14 cellular contexts compared by ENCODE assay signal in genomic region chr9:113600871-113601545, GRCh38.
A peak's percentile ranks its signal among the peaks of the same experiment; 100 is the strongest.
DNase-seq lines count a peak whose midpoint lies in the region; ATAC-seq and TF ChIP-seq lines count a peak whose summit lies in the region.
"Had no signal": no experiment of that assay in that cellular context is flagged by ENCODE, and none has a peak within 500 bp of the region (broad histone marks: within the 10 kb centered on the region; RNA-seq: fewer than 3 reads in every experiment).

No MANE protein-coding gene starts in this region.

- peak overlapping the region; percentile 12 for H3K4me2 ChIP-seq in skeletal muscle satellite cell (ENCODE audit: low read length)

- peaks cover 3% of the 10 kb centered on the region for H3K4me1 ChIP-seq in endodermal cell (ENCODE audit: control insufficient read depth, insufficient read depth, low read length)
- peaks cover 70% of the 10 kb centered on the region for H3K4me1 ChIP-seq in skeletal muscle satellite cell (ENCODE audit: control insufficient read depth, insufficient read depth, low read length)

- DNase-seq in activated CD4-positive, alpha-beta T cell treated with anti-CD3 and anti-CD28 coated beads for 36 hours = no peak
- no peak for DNase-seq in activated CD4-positive, alpha-beta T cell treated with anti-CD3 and anti-CD28 coated beads, Interleukin-2, amount 50 U/mL, for 48 hours
- peak; percentile 82 for DNase-seq in NCI-H2171 treated with DMSO at 0.1 percent for 48 hours (lab: John Stamatoyannopoulos, UW)
- peak; percentile 53 for DNase-seq in endodermal cell
- DNase-seq in stimulated activated CD4-positive, alpha-beta T cell treated with anti-CD3 and anti-CD28 coated beads, Interleukin-12 subunit alpha, Interleukin-12 subunit beta, amount 100 ng/mL, for 4 hours = no peak
- DNase-seq in SW480 (ENCODE audit: low spot score) = no peak
- DNase-seq in stimulated activated CD4-positive, alpha-beta T cell treated with anti-CD3 and anti-CD28 coated beads, Interleukin-4, amount 100 ng/mL, for 4 hours = no peak
- DNase-seq: activated CD4-positive, CD25-positive, alpha-beta regulatory T cell treated with anti-CD3 and anti-CD28 coated beads, Interleukin-2, amount 50 U/mL, for 72 hours; activated T-cell treated with anti-CD3 and anti-CD28 coated beads, Interleukin-2, amount 50 U/mL, for 1 hour; HCEC 1CT; islet precursor cell; SW 1271 had no signal

- intact Hi-C loops in activated CD4-positive, alpha-beta T cell treated with anti-CD3 and anti-CD28 coated beads for 36 hours (cut with DNase I, micrococcal nuclease) = no loop called here

- H3K36me3 ChIP-seq in endodermal cell (ENCODE audit: control insufficient read depth, insufficient read depth, low read length) = peaks cover 7% of the 10 kb centered on the region
- peaks cover 19% of the 10 kb centered on the region for H3K36me3 ChIP-seq in skeletal muscle satellite cell (ENCODE audit: insufficient read depth, low read length)

- no peak for TF ChIP-seq CTCF in endodermal cell (conservative IDR thresholded peaks at IDR 0.05)

- H3K9me3 ChIP-seq in endodermal cell (ENCODE audit: control insufficient read depth, low read length) (no peaks in the 10 kb centered on the region), skeletal muscle satellite cell (replicated peaks; ENCODE audit: low read length) (no peaks in the 10 kb centered on the region)
- H3K9me3 ChIP-seq: suprapubic skin had no signal

- WGBS in endodermal cell (ENCODE audit: insufficient coverage in 1 of 2, insufficient read length in 1 of 2), 2 experiments = 79 to 86% methylated on average over 3 to 5 of the region's 5 CpGs

- no peak overlapping the region for H3K4me3 ChIP-seq in endodermal cell (ENCODE audit: low read length)
- no peak overlapping the region for H3K4me3 ChIP-seq in skeletal muscle satellite cell (ENCODE audit: low read length)
- H3K4me3 ChIP-seq: suprapubic skin had no signal

- ATAC-seq in activated CD4-positive, alpha-beta T cell treated with anti-CD3 and anti-CD28 coated beads for 36 hours = no peak

- H3K4me3 Mint-ChIP-seq in activated CD4-positive, alpha-beta T cell treated with anti-CD3 and anti-CD28 coated beads for 36 hours = no peak overlapping the region
- H3K4me3 Mint-ChIP-seq in endodermal cell = no peak overlapping the region

- H3K27me3 ChIP-seq in endodermal cell (ENCODE audit: control insufficient read depth, insufficient read depth, low read length, poor library complexity, severe bottlenecking) = no peaks in the 10 kb centered on the region
- H3K27me3 ChIP-seq in skeletal muscle satellite cell (ENCODE audit: control insufficient read depth, insufficient read depth, low read length) = no peaks in the 10 kb centered on the region
- H3K27me3 ChIP-seq: suprapubic skin had no signal

- peaks cover 10% of the 10 kb centered on the region for H3K36me3 Mint-ChIP-seq in activated CD4-positive, alpha-beta T cell treated with anti-CD3 and anti-CD28 coated beads for 36 hours (ENCODE audit: low read depth)
- peaks cover 9% of the 10 kb centered on the region for H3K36me3 Mint-ChIP-seq in endodermal cell (ENCODE audit: low read depth)

- POLR2A ChIA-PET in activated CD4-positive, alpha-beta T cell treated with anti-CD3 and anti-CD28 coated beads for 36 hours (lab: Charles Lee) = no interaction called here

- no peak overlapping the region for H3K27ac ChIP-seq in endodermal cell (ENCODE audit: low read depth, low read length)
- H3K27ac ChIP-seq: suprapubic skin had no signal

- peak overlapping the region; percentile 25 for H3K27ac Mint-ChIP-seq in activated CD4-positive, alpha-beta T cell treated with anti-CD3 and anti-CD28 coated beads for 36 hours
- no peak overlapping the region for H3K27ac Mint-ChIP-seq in endodermal cell

- peaks cover 15% of the 10 kb centered on the region for H3K4me1 Mint-ChIP-seq in activated CD4-positive, alpha-beta T cell treated with anti-CD3 and anti-CD28 coated beads for 36 hours
- peaks cover 25% of the 10 kb centered on the region for H3K4me1 Mint-ChIP-seq in endodermal cell

- H3K9ac ChIP-seq in endodermal cell (ENCODE audit: extremely low read depth, low read length, poor library complexity, severe bottlenecking) = no peak overlapping the region
- H3K9ac ChIP-seq in skeletal muscle satellite cell (ENCODE audit: low read depth, low read length) = no peak overlapping the region

- H3K9me3 Mint-ChIP-seq in activated CD4-positive, alpha-beta T cell treated with anti-CD3 and anti-CD28 coated beads for 36 hours (ENCODE audit: low read depth) = no peaks in the 10 kb centered on the region
- no peaks in the 10 kb centered on the region for H3K9me3 Mint-ChIP-seq in endodermal cell

- H3K27me3 Mint-ChIP-seq in activated CD4-positive, alpha-beta T cell treated with anti-CD3 and anti-CD28 coated beads for 36 hours = no peaks in the 10 kb centered on the region
- peaks cover 2% of the 10 kb centered on the region for H3K27me3 Mint-ChIP-seq in endodermal cell (ENCODE audit: insufficient read depth)

- CTCF ChIA-PET in activated CD4-positive, alpha-beta T cell treated with anti-CD3 and anti-CD28 coated beads for 36 hours (lab: Charles Lee) = interaction anchor here (1.0 to 6.1 kb wide), 6 partner anchors 9 to 155 kb away, joined by 3 to 54 read pairs (median 5); no protein-coding TSS in a partner anchor

Comparison
In these comparisons a context has a peak if more than half of its experiments do, and no peak if none do; other contexts are left out.
1. DNase-seq: peak in NCI-H2171 treated with DMSO at 0.1 percent for 48 hours (single experiment) and endodermal cell (single experiment); none in activated CD4-positive, alpha-beta T cell treated with anti-CD3 and anti-CD28 coated beads for 36 hours (single experiment), activated CD4-positive, alpha-beta T cell treated with anti-CD3 and anti-CD28 coated beads, Interleukin-2, amount 50 U/mL, for 48 hours (0 of 2), stimulated activated CD4-positive, alpha-beta T cell treated with anti-CD3 and anti-CD28 coated beads, Interleukin-12 subunit alpha, Interleukin-12 subunit beta, amount 100 ng/mL, for 4 hours (single experiment), SW480 (single experiment) and stimulated activated CD4-positive, alpha-beta T cell treated with anti-CD3 and anti-CD28 coated beads, Interleukin-4, amount 100 ng/mL, for 4 hours (0 of 2).